1 cellular context compared by ENCODE assay signal in genomic region chr11:57273448-57274058, GRCh38.
TF ChIP-seq lines count a peak whose summit lies in the region.

No MANE protein-coding gene starts in this region.

TF ChIP-seq in GM23338, 12 proteins besides CTCF, POLR2A, EP300 and RAD21 (continued from another document):
- TF ChIP-seq REST (IDR thresholded peaks at IDR 0.05; ENCODE audit: unreplicated experiment) (no peak), POLR2AphosphoS5 (IDR thresholded peaks at IDR 0.05; ENCODE audit: low read depth) (no peak)
